ENCODE assay signal across 14 cellular contexts in the genomic region with DNA sequence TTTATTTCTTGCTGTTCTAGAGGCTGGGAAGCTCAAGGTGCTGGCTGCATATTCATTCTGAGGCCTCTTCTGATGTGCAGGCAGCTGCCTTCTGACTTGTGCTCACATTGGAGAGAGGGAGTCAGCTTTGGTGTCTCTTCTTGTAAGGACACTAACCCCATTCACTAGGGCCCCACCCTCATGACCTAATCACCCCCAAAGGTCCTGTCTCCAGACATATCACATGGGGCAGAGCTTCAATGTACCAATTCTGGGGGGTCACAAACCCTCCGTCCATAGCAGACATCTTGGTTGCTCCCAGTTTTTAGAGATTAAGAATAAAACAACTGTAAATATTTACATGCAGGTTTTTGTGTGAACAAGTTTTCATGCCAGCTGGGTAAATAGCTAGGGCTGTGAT.
DNase-seq lines count a peak whose midpoint lies in the region; ATAC-seq and TF ChIP-seq lines count a peak whose summit lies in the region.
"Had no signal": no experiment of that assay in that cellular context is flagged by ENCODE, and none has a peak within 500 bp of the region (broad histone marks: within the 10 kb centered on the region; RNA-seq: fewer than 3 reads in every experiment).

No MANE protein-coding gene starts in this region.

- peak overlapping the region; percentile 20; the same call in 1 of the 2 replicates for H3K27ac ChIP-seq in VCaP
- H3K27ac ChIP-seq: 22Rv1, BLaER1, GM23248, HL-60 had no signal

- H3K4me1 Mint-ChIP-seq in memory B cell: peaks cover 25% of the 10 kb centered on the region
- H3K4me1 Mint-ChIP-seq in naive thymus-derived CD8-positive, alpha-beta T cell: peaks cover 0 to 7% (median 1%) of the 10 kb centered on the region in 4 donors

- peaks cover 20% of the 10 kb centered on the region for H3K36me3 Mint-ChIP-seq in memory B cell
- peaks cover 8 to 38% (median 24%) of the 10 kb centered on the region in 3 donors for H3K36me3 Mint-ChIP-seq in naive thymus-derived CD8-positive, alpha-beta T cell

- no peak for TF ChIP-seq CTCF in VCaP (conservative IDR thresholded peaks at IDR 0.05)

- intact Hi-C loops in cardiac septum (cut with DNase I): no loop called here
- intact Hi-C loops in left ventricle myocardium superior (cut with micrococcal nuclease): no loop called here

- no peak overlapping the region for H3K4me3 Mint-ChIP-seq in memory B cell
- no peak overlapping the region for H3K4me3 Mint-ChIP-seq in naive thymus-derived CD8-positive, alpha-beta T cell

- POLR2A ChIA-PET in naive thymus-derived CD8-positive, alpha-beta T cell (lab: Charles Lee): interaction anchor here (1.9 kb wide), 1 partner anchor 12 kb away, joined by 11 read pairs; no protein-coding TSS in a partner anchor

- H3K9me3 Mint-ChIP-seq in memory B cell: no peaks in the 10 kb centered on the region
- H3K9me3 Mint-ChIP-seq in naive thymus-derived CD8-positive, alpha-beta T cell: peaks cover 0 to 3% (median 0%) of the 10 kb centered on the region in 9 donors

- DNase-seq in cardiac septum (ENCODE audit: low spot score) (peak; percentile 55), left ventricle myocardium superior (no peak), memory B cell (ENCODE audit: low spot score in 2 of 2) (no peak), NCI-H1105 treated with DMSO at 0.1 percent for 48 hours (lab: John Stamatoyannopoulos, UW) (no peak), anterior cingulate cortex (lab: John Stamatoyannopoulos, UW) (no peak), NCI-H1417 (lab: John Stamatoyannopoulos, UW) (no peak)
- DNase-seq in naive thymus-derived CD8-positive, alpha-beta T cell: no peak
- DNase-seq: DMS53, GF-D8, GM23248 had no signal

- peak overlapping the region; percentile 92 for H3K27ac Mint-ChIP-seq in memory B cell
- peak overlapping the region in 3 of 10 donors; percentile 10 to 57 (median 13) for H3K27ac Mint-ChIP-seq in naive thymus-derived CD8-positive, alpha-beta T cell

- ATAC-seq in left ventricle myocardium superior (no peak), memory B cell (ENCODE audit: low read depth) (no peak)
- no peak for ATAC-seq in naive thymus-derived CD8-positive, alpha-beta T cell

- no peaks in the 10 kb centered on the region for H3K27me3 Mint-ChIP-seq in memory B cell
- no peaks in the 10 kb centered on the region for H3K27me3 Mint-ChIP-seq in naive thymus-derived CD8-positive, alpha-beta T cell
